In genomic region chr9:34375901-34376595, GRCh38 we compare ENCODE assay signal across 8 cellular contexts. TPM values are rescaled to one million over a fixed set of nuclear protein-coding genes. Genes with fewer than 3 reads are reported as not detected.
DNase-seq lines count a peak whose midpoint lies in the region; ATAC-seq and TF ChIP-seq lines count a peak whose summit lies in the region.

No MANE protein-coding gene starts in this region.

- 13 to 24% methylated on average over 21 to 22 of the region's 22 CpGs for WGBS in lower leg skin, 2 donors

- peak overlapping the region; percentile 84 to 89 for H3K4me3 Mint-ChIP-seq in stimulated activated naive B cell treated with anti-CD40 and anti-IgM and Interleukin-4, amounts not matched to agents 10 μg/mL and 1 μg/mL and 100 μg/mL, for 72 hours

- ATAC-seq in stimulated activated naive B cell treated with anti-CD40 and anti-IgM and Interleukin-4, amounts not matched to agents 10 μg/mL and 1 μg/mL and 100 μg/mL, for 72 hours (replicated peaks) = peak; percentile 25 to 30
- ATAC-seq in HG02642 (IDR thresholded peaks at IDR 0.05; ENCODE audit: poor library complexity, unreplicated experiment) = no peak

- intact Hi-C loops in lower leg skin (cut with DNase I; ENCODE audit: low total_unique reads) = loop anchor here (10.0 kb wide), 1 partner anchor 251 kb away; the partner anchor contains the start of gene DCAF12

- peak overlapping the region; percentile 68 for H3K9ac ChIP-seq in Karpas-422 (ENCODE audit: low read length)

- DNase-seq in NCI-H2029 (lab: John Stamatoyannopoulos, UW) (peak; percentile 40), NCI-H2029 treated with DMSO at 0.1 percent for 48 hours (lab: John Stamatoyannopoulos, UW) (no peak), Karpas-422 (peak; percentile 77), dermis blood vessel endothelial cell (peak; percentile 68), lower leg skin (ENCODE audit: low spot score in 2 of 2) (peak in 1 of 2 donors; percentile 85)
- DNase-seq in stimulated activated naive B cell treated with anti-CD40 and anti-IgM and Interleukin-4, amounts not matched to agents 10 μg/mL and 1 μg/mL and 100 μg/mL, for 72 hours = no peak

- H3K27me3 Mint-ChIP-seq in stimulated activated naive B cell treated with anti-CD40 and anti-IgM and Interleukin-4, amounts not matched to agents 10 μg/mL and 1 μg/mL and 100 μg/mL, for 72 hours = peaks cover 1 to 3% of the 10 kb centered on the region in 2 donors

- H3K4me2 ChIP-seq in Karpas-422 (ENCODE audit: low read depth, low read length, poor library complexity, severe bottlenecking) = peak overlapping the region; percentile 94

- H3K9me2 ChIP-seq in Karpas-422 (replicated peaks; ENCODE audit: insufficient read depth, low read length) = no peaks in the 10 kb centered on the region

- no peak for TF ChIP-seq POLR2A in lower leg skin (IDR thresholded peaks at IDR 0.05)

- peaks cover 19 to 27% of the 10 kb centered on the region in 2 donors for H3K4me1 Mint-ChIP-seq in stimulated activated naive B cell treated with anti-CD40 and anti-IgM and Interleukin-4, amounts not matched to agents 10 μg/mL and 1 μg/mL and 100 μg/mL, for 72 hours

- H3K27ac Mint-ChIP-seq in stimulated activated naive B cell treated with anti-CD40 and anti-IgM and Interleukin-4, amounts not matched to agents 10 μg/mL and 1 μg/mL and 100 μg/mL, for 72 hours = no peak overlapping the region

- TF ChIP-seq CTCF in WI38 (IDR thresholded peaks at IDR 0.05; ENCODE audit: low read depth, low read length) (0 out of 2 replicates have a peak, but pooled peaks have one; percentile 5), lower leg skin (IDR thresholded peaks at IDR 0.05) (no peak)

- H3K4me3 ChIP-seq in Karpas-422 (ENCODE audit: low read length) = peak overlapping the region; percentile 78
- peak overlapping the region; percentile 66 for H3K4me3 ChIP-seq in WI38 (ENCODE audit: low read depth, low read length)
- H3K4me3 ChIP-seq in lower leg skin (ENCODE audit: low read depth, poor library complexity, severe bottlenecking) = peak overlapping the region; percentile 51

- H3K27me3 ChIP-seq in Karpas-422 (ENCODE audit: low read length) = no peaks in the 10 kb centered on the region

- peaks cover 3% of the 10 kb centered on the region in 2 donors for H3K36me3 Mint-ChIP-seq in stimulated activated naive B cell treated with anti-CD40 and anti-IgM and Interleukin-4, amounts not matched to agents 10 μg/mL and 1 μg/mL and 100 μg/mL, for 72 hours

- H3K27ac ChIP-seq in Karpas-422 (ENCODE audit: low read length) = no peak overlapping the region

- H3K4me1 ChIP-seq in Karpas-422 (ENCODE audit: low read length) = peaks cover 40% of the 10 kb centered on the region

- H3K36me3 ChIP-seq in Karpas-422 (ENCODE audit: insufficient read depth, low read length) = no peaks in the 10 kb centered on the region

- H3K9me3 Mint-ChIP-seq in stimulated activated naive B cell treated with anti-CD40 and anti-IgM and Interleukin-4, amounts not matched to agents 10 μg/mL and 1 μg/mL and 100 μg/mL, for 72 hours = peaks cover 0 to 3% of the 10 kb centered on the region in 2 donors

- peak overlapping the region; percentile 88 for H2AFZ ChIP-seq in Karpas-422 (ENCODE audit: low read length)

- H3K79me2 ChIP-seq in Karpas-422 (ENCODE audit: low read length) = no peaks in the 10 kb centered on the region

- no peaks in the 10 kb centered on the region for H3K9me3 ChIP-seq in Karpas-422 (ENCODE audit: low read length)

- no peaks in the 10 kb centered on the region for H4K20me1 ChIP-seq in Karpas-422 (ENCODE audit: insufficient read depth, low read depth, low read length)

RNA-seq across cellular contexts. Expression of gene MYORG, which starts 0.7 kb away (rescaled TPM):
- 0.45 and 1.7 TPM in 2 replicates for total RNA-seq in Karpas-422 (2014; rRNA removed; shearing (Covaris generic); ENCODE audit: low replicate concordance)
- 4.9 and 8.0 TPM in 2 replicates for total RNA-seq in dermis blood vessel endothelial cell
- total RNA-seq in lower leg skin = 10 to 100 TPM in 1 of 4 donors, 1 to 10 TPM in 3; 4.3 to 13.6 (median 6.1) TPM

RNA-seq across cellular contexts. Expression of gene NUDT2, which starts 46.7 kb away (rescaled TPM):
- 10.4 and 14.2 TPM in 2 replicates for total RNA-seq in Karpas-422 (2014; rRNA removed; shearing (Covaris generic); ENCODE audit: low replicate concordance)
- total RNA-seq in dermis blood vessel endothelial cell (24.7 and 61.9 TPM in 2 replicates), lower leg skin (10 to 100 TPM; 15.1 to 27.1 (median 20.2) TPM)

RNA-seq across cellular contexts. Expression of gene KIF24, which starts 47.0 kb away (rescaled TPM):
- total RNA-seq in Karpas-422 (2014; rRNA removed; shearing (Covaris generic); ENCODE audit: low replicate concordance) = 6.5 and 7.0 TPM in 2 replicates
- total RNA-seq in dermis blood vessel endothelial cell (1.0 and 5.6 TPM in 2 replicates), lower leg skin (1 to 10 TPM in 2 of 4 donors, under 1 TPM in 2; 0.42 to 1.4 (median 0.99) TPM)

Comparison
In these comparisons a context has a peak if more than half of its experiments do, and no peak if none do; other contexts are left out.
1. DNase-seq: peak in NCI-H2029 (single experiment), Karpas-422 (single experiment) and dermis blood vessel endothelial cell (single experiment); none in NCI-H2029 treated with DMSO at 0.1 percent for 48 hours (single experiment) and stimulated activated naive B cell treated with anti-CD40 and anti-IgM and Interleukin-4, amounts not matched to agents 10 μg/mL and 1 μg/mL and 100 μg/mL, for 72 hours (single experiment).
2. Peak in every context shown above with its lines, with median percentiles within 50 percentile points of each other: H3K4me3 ChIP-seq.